16 cellular contexts compared by ENCODE assay signal in the genomic region with DNA sequence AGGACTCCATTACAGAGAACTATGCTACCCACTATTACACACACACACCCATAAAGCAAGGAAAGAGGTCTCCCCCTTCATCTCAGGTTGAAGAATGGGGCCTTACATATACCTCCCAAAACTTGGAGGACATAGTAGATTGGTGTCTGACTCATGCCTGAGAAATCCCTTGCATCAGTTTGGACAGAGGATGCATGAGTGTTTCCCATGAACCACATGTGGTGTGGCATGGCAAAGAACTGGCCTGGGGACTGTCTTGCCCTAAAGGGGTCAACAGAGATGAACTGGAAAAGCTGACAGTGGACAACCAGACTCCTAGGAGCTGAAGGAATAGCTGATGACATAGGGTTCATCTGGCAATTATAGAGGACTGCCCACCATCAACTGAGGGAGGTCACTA. TPM values are rescaled to one million over a fixed set of nuclear protein-coding genes. Genes with fewer than 3 reads are reported as not detected.
"Had no signal": no experiment of that assay in that cellular context is flagged by ENCODE, and none has a peak within 500 bp of the region (broad histone marks: within the 10 kb centered on the region; RNA-seq: fewer than 3 reads in every experiment).

No MANE protein-coding gene starts in this region.

- H3K27ac ChIP-seq: pancreas, thoracic aorta, upper lobe of right lung had no signal

- H3K4me3 Mint-ChIP-seq: activated naive CD4-positive, alpha-beta T cell treated with anti-CD3 and anti-CD28 coated beads for 36 hours; activated naive CD8-positive, alpha-beta T cell treated with anti-CD3 and anti-CD28 coated beads, Interleukin-2, amount 50 U/mL, for 24 hours; activated T-helper 17 cell treated with anti-CD3 and anti-CD28 coated beads, Interleukin-2, amount 50 U/mL, for 72 hours; memory B cell; naive thymus-derived CD8-positive, alpha-beta T cell; stimulated activated effector memory CD8-positive, alpha-beta T cell treated with anti-CD3 and anti-CD28 coated beads, Interleukin-12 subunit alpha, Interleukin-12 subunit beta, amount 100 ng/mL, for 72 hours had no signal

- DNase-seq: activated naive CD4-positive, alpha-beta T cell treated with anti-CD3 and anti-CD28 coated beads for 36 hours; activated naive CD8-positive, alpha-beta T cell treated with anti-CD3 and anti-CD28 coated beads, Interleukin-2, amount 50 U/mL, for 24 hours; aorta; cerebellar nuclear complex; effector CD8-positive, alpha-beta T cell; hypothalamus; kidney glomerular epithelial cell; left ventricle myocardium superior; naive thymus-derived CD8-positive, alpha-beta T cell; pancreas; upper lobe of right lung had no signal

- H3K4me1 Mint-ChIP-seq: memory B cell had no signal

- H3K36me3 Mint-ChIP-seq: stimulated activated effector memory CD8-positive, alpha-beta T cell treated with anti-CD3 and anti-CD28 coated beads, Interleukin-12 subunit alpha, Interleukin-12 subunit beta, amount 100 ng/mL, for 72 hours had no signal

- H3K36me3 ChIP-seq: pancreas, thoracic aorta, upper lobe of right lung had no signal

- H3K27me3 Mint-ChIP-seq: memory B cell had no signal

- ATAC-seq: activated CD4-positive, CD25-positive, alpha-beta regulatory T cell treated with anti-CD3 and anti-CD28 coated beads, Interleukin-2, amount 50 U/mL, for 24 hours; activated naive CD8-positive, alpha-beta T cell treated with anti-CD3 and anti-CD28 coated beads, Interleukin-2, amount 50 U/mL, for 24 hours; activated T-helper 17 cell treated with anti-CD3 and anti-CD28 coated beads, Interleukin-2, amount 50 U/mL, for 72 hours; left ventricle myocardium superior; naive thymus-derived CD8-positive, alpha-beta T cell; pancreas; stimulated activated effector memory CD8-positive, alpha-beta T cell treated with anti-CD3 and anti-CD28 coated beads, Interleukin-12 subunit alpha, Interleukin-12 subunit beta, amount 100 ng/mL, for 72 hours; upper lobe of right lung had no signal

- H3K4me1 ChIP-seq: pancreas, upper lobe of right lung had no signal

- H3K27ac Mint-ChIP-seq: activated naive CD4-positive, alpha-beta T cell treated with anti-CD3 and anti-CD28 coated beads for 36 hours; activated naive CD8-positive, alpha-beta T cell treated with anti-CD3 and anti-CD28 coated beads, Interleukin-2, amount 50 U/mL, for 24 hours; activated T-helper 17 cell treated with anti-CD3 and anti-CD28 coated beads, Interleukin-2, amount 50 U/mL, for 72 hours; memory B cell; naive thymus-derived CD8-positive, alpha-beta T cell; stimulated activated effector memory CD8-positive, alpha-beta T cell treated with anti-CD3 and anti-CD28 coated beads, Interleukin-12 subunit alpha, Interleukin-12 subunit beta, amount 100 ng/mL, for 72 hours had no signal

- H3K9me3 ChIP-seq: pancreas, thoracic aorta, upper lobe of right lung had no signal

- H3K4me3 ChIP-seq: pancreas, thoracic aorta, upper lobe of right lung had no signal

- H3K27me3 ChIP-seq: pancreas, upper lobe of right lung had no signal

RNA-seq across cellular contexts. Expression of gene DYNLRB2, which starts 54.0 kb away (rescaled TPM):
- total RNA-seq: activated naive CD4-positive, alpha-beta T cell treated with anti-CD3 and anti-CD28 coated beads for 36 hours; activated T-helper 17 cell treated with anti-CD3 and anti-CD28 coated beads, Interleukin-2, amount 50 U/mL, for 72 hours; aorta; left ventricle myocardium superior; thoracic aorta; upper lobe of right lung had no signal
